ENCODE assay signal across 10 cellular contexts in the genomic region with DNA sequence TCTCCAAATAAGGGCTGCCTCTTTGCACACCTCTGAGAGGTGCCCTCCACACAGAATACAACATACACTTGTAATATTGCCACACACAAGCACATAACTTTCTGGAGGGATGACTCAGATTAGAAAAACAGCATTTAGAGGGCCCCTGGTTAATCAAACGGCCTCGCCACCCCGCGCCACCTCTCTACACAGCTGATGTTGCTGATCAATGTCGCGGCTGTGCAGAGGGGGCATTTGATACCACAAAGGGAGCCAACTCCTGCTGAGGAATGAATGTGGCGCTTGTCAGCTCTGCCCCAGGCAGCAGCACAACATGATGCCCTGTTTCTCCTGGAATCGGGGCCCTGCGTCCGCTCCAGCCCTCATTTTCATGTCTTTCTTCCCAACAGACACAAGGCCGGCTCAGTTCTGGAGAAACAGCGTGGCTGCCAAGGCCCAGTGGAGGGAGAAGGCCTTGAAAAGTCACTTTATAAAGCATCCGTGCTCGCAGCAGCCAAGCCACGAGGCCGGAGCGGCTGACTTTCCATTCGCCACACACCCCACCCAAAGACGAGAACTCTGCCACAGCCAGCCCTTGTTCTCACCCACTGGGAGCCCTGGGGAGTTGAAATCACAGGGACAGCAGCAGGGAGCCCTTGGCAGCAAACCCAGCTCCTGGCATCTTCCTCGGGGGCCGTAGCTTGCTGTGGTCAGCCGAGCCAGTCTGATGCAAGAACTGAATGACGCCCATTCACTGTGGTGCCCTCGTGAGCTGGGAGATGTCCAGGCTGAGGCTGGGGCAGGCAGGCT.
A peak's percentile ranks its signal among the peaks of the same experiment; 100 is the strongest.
DNase-seq lines count a peak whose midpoint lies in the region; ATAC-seq and TF ChIP-seq lines count a peak whose summit lies in the region.
"Had no signal": no experiment of that assay in that cellular context is flagged by ENCODE, and none has a peak within 500 bp of the region (broad histone marks: within the 10 kb centered on the region; RNA-seq: fewer than 3 reads in every experiment).

No MANE protein-coding gene starts in this region.

- peaks cover 29% of the 10 kb centered on the region for H3K4me1 Mint-ChIP-seq in CD4-positive, alpha-beta T cell (ENCODE audit: low read depth)

- ATAC-seq in left lung (peak; percentile 57), GM18870 (IDR thresholded peaks at IDR 0.05; ENCODE audit: unreplicated experiment) (no peak)
- ATAC-seq in activated CD4-positive, CD25-positive, alpha-beta regulatory T cell treated with anti-CD3 and anti-CD28 coated beads, Interleukin-2, amount 50 U/mL, for 24 hours: no peak
- no peak for ATAC-seq in CD4-positive, alpha-beta T cell (ENCODE audit: poor library complexity)

- intact Hi-C loops in left lung (cut with DNase I): no loop called here
- intact Hi-C loops in CD4-positive, alpha-beta T cell (cut with DNase I, micrococcal nuclease): no loop called here

- no peak for TF ChIP-seq CTCF in left lung (IDR thresholded peaks at IDR 0.05)
- TF ChIP-seq CTCF in CD4-positive, alpha-beta T cell (IDR thresholded peaks at IDR 0.05): no peak

- H3K4me1 ChIP-seq in left lung: peaks cover 0 to 4% of the 10 kb centered on the region in 2 donors

- CTCF ChIA-PET in CD4-positive, alpha-beta T cell (lab: Charles Lee): no interaction called here

- peak; percentile 86 for DNase-seq in M059J (ENCODE audit: low read depth)
- peak; percentile 25 to 99 (median 93) for DNase-seq in caudate nucleus (lab: John Stamatoyannopoulos, UW)
- peak; percentile 51 to 61 for DNase-seq in left lung
- DNase-seq in superior temporal gyrus (ENCODE audit: extremely low spot score): peak; percentile 95
- no peak for DNase-seq in RPMI8226
- DNase-seq in CD4-positive, alpha-beta T cell: no peak
- DNase-seq: activated effector memory CD4-positive, alpha-beta T cell treated with Interleukin-2 at 50 U/mL for 16 hours had no signal

- no peaks in the 10 kb centered on the region for H3K9me3 ChIP-seq in left lung
- no peaks in the 10 kb centered on the region for H3K9me3 ChIP-seq in CD4-positive, alpha-beta T cell (ENCODE audit: control insufficient read depth, low read length)

- peak overlapping the region; percentile 96 for H3K27ac ChIP-seq in caudate nucleus (ENCODE audit: low read depth, low read length)
- peak overlapping the region in 1 of 2 donors; percentile 69 for H3K27ac ChIP-seq in left lung
- H3K27ac ChIP-seq in CD4-positive, alpha-beta T cell (ENCODE audit: low read depth, low read length): no peak overlapping the region

- H3K4me3 ChIP-seq in left lung: no peak overlapping the region

- no peaks in the 10 kb centered on the region for H3K27me3 Mint-ChIP-seq in CD4-positive, alpha-beta T cell
- H3K27me3 Mint-ChIP-seq: stimulated activated naive CD8-positive, alpha-beta T cell treated with anti-CD3 and anti-CD28 coated beads, Interleukin-15, Interleukin-2, amounts not matched to agents 100 ng/mL and 50 ng/mL, for 24 hours had no signal

- H3K36me3 Mint-ChIP-seq in CD4-positive, alpha-beta T cell (ENCODE audit: low read depth): peaks cover 5% of the 10 kb centered on the region

- H3K9me3 Mint-ChIP-seq in CD4-positive, alpha-beta T cell: no peaks in the 10 kb centered on the region
- H3K9me3 Mint-ChIP-seq: stimulated activated naive CD8-positive, alpha-beta T cell treated with anti-CD3 and anti-CD28 coated beads, Interleukin-15, Interleukin-2, amounts not matched to agents 100 ng/mL and 50 ng/mL, for 24 hours had no signal

- H3K27ac Mint-ChIP-seq in CD4-positive, alpha-beta T cell: no peak overlapping the region
- H3K27ac Mint-ChIP-seq: stimulated activated naive CD8-positive, alpha-beta T cell treated with anti-CD3 and anti-CD28 coated beads, Interleukin-15, Interleukin-2, amounts not matched to agents 100 ng/mL and 50 ng/mL, for 24 hours had no signal

- H3K4me3 Mint-ChIP-seq in CD4-positive, alpha-beta T cell: no peak overlapping the region
- H3K4me3 Mint-ChIP-seq: stimulated activated naive CD8-positive, alpha-beta T cell treated with anti-CD3 and anti-CD28 coated beads, Interleukin-15, Interleukin-2, amounts not matched to agents 100 ng/mL and 50 ng/mL, for 24 hours had no signal

- H3K36me3 ChIP-seq in left lung: no peaks in the 10 kb centered on the region

- H3K27me3 ChIP-seq in left lung: no peaks in the 10 kb centered on the region
- no peaks in the 10 kb centered on the region for H3K27me3 ChIP-seq in CD4-positive, alpha-beta T cell (ENCODE audit: control insufficient read depth, insufficient read depth, low read length)

- POLR2A ChIA-PET in CD4-positive, alpha-beta T cell (lab: Charles Lee): no interaction called here

Comparison
In these comparisons a context has a peak if more than half of its experiments do, and no peak if none do; other contexts are left out.
1. DNase-seq: peak in M059J (single experiment), caudate nucleus (61 of 61), left lung (2 of 2) and superior temporal gyrus (single experiment); none in RPMI8226 (single experiment) and CD4-positive, alpha-beta T cell (0 of 10).